In genomic region chr20:36866681-36867485, GRCh38 we compare ENCODE assay signal across 14 cellular contexts. TPM values are rescaled to one million over a fixed set of nuclear protein-coding genes. Genes with fewer than 3 reads are reported as not detected.
DNase-seq lines count a peak whose midpoint lies in the region; ATAC-seq, FAIRE-seq and TF ChIP-seq lines count a peak whose summit lies in the region.
"Had no signal": no experiment of that assay in that cellular context is flagged by ENCODE, and none has a peak within 500 bp of the region (broad histone marks: within the 10 kb centered on the region; RNA-seq: fewer than 3 reads in every experiment).

No MANE protein-coding gene starts in this region.

- peak overlapping the region; percentile 34; the same call in 1 of the 2 replicates for H3K27ac ChIP-seq in GM12878 (ENCODE audit: control insufficient read depth, insufficient read depth)
- H3K27ac ChIP-seq: SJCRH30 had no signal

- no TSS peak for BruUV-seq in GM12878 (replicated peaks; lab: Mats Ljungman, UMichigan)

- SMC1A ChIA-PET in GM12878 (lab: Charles Lee; ENCODE audit: uncharacterized antibody, unreplicated experiment): interaction anchor here (0.7 to 13.5 kb wide), 13 partner anchors 8 to 273 kb away, joined by 3 to 105 read pairs (median 5); no protein-coding TSS in a partner anchor

- no peak for TF ChIP-seq EP300 in GM12878 (IDR thresholded peaks at IDR 0.05; ENCODE audit: borderline replicate concordance in 1 of 2, control insufficient read depth in 1 of 2, low read depth in 2 of 2, low read length in 2 of 2)

- WGBS in GM12878 (ENCODE audit: insufficient coverage, insufficient replicate concordance, low lambda C conversion rate, missing lambda C conversion rate): 40% methylated on average over 8 of the region's 8 CpGs

- no peaks in the 10 kb centered on the region for H3K9me3 ChIP-seq in GM12878 (replicated peaks; ENCODE audit: control insufficient read depth, insufficient read depth, low read length)
- H3K9me3 ChIP-seq: SJCRH30 had no signal

- TF ChIP-seq RAD21 in GM12878 (IDR thresholded peaks at IDR 0.05; ENCODE audit: insufficient read depth, low read depth, low read length): no peak

- DNase-seq in GM03348 (ENCODE audit: low spot score): peak; percentile 68
- peak; percentile 88 for DNase-seq in M059J (ENCODE audit: low read depth)
- DNase-seq in GM12878 (ENCODE audit: low read depth, low spot score): no peak
- DNase-seq in renal cortical epithelial cell (ENCODE audit: low read depth): peak; percentile 71
- DNase-seq in NCI-H748 (lab: John Stamatoyannopoulos, UW; ENCODE audit: unreplicated experiment): no peak
- DNase-seq in NCI-H345 treated with DMSO at 0.1 percent for 48 hours (lab: John Stamatoyannopoulos, UW; ENCODE audit: unreplicated experiment): no peak
- no peak for DNase-seq in NCI-H82 (lab: John Stamatoyannopoulos, UW)
- DNase-seq in GM20000 (ENCODE audit: low spot score): no peak
- DNase-seq: central memory CD4-positive, alpha-beta T cell; DMS 273 treated with DMSO at 0.1 percent for 48 hours; NCI-H345; SJCRH30 had no signal

- no peaks in the 10 kb centered on the region for H3K27me3 ChIP-seq in GM12878 (replicated peaks in 1 of 2; ENCODE audit: control insufficient read depth in 2 of 2, insufficient read depth in 2 of 2, low read length in 1 of 2)
- H3K27me3 ChIP-seq: tibial nerve had no signal

- H3K4me2 ChIP-seq in GM12878 (ENCODE audit: control insufficient read depth, insufficient read depth): peak overlapping the region; percentile 45

- no peak for TF ChIP-seq POLR2A in GM12878 (IDR thresholded peaks at IDR 0.05; ENCODE audit: low read depth, low read length)

- H3K4me3 ChIP-seq in GM12878: no peak overlapping the region
- H3K4me3 ChIP-seq: SJCRH30, tibial nerve had no signal

- RAD21 ChIA-PET in GM12878 (lab: Charles Lee; ENCODE audit: unreplicated experiment): interaction anchor here (0.6 to 2.6 kb wide), 10 partner anchors 8 to 93 kb away, joined by 3 to 18 read pairs (median 6); partner anchors contain the start of genes DSN1 and TLDC2

- CTCF ChIA-PET in GM12878 (lab: Yijun Ruan, JAX): interaction anchor here (0.6 to 25.3 kb wide), 11 partner anchors 13 to 293 kb away, joined by 3 to 349 read pairs (median 4); partner anchors contain the start of gene DSN1

- peak; percentile 68 for FAIRE-seq in GM12878 (lab: Jason Lieb, UNC)

- intact Hi-C loops in GM12878 (cut with micrococcal nuclease; ENCODE audit: unreplicated experiment): loop anchor here (10.0 kb wide), 1 partner anchor 262 kb away; the partner anchor contains the start of gene RAB5IF

- POLR2A ChIA-PET in GM12878 (lab: Charles Lee): interaction anchor here (0.6 to 12.4 kb wide), 14 partner anchors 12 to 272 kb away, joined by 3 to 114 read pairs (median 4); partner anchors contain the start of gene NDRG3

- in situ Hi-C loops in GM12878 (cut with MboI): no loop called here

- H4K20me1 ChIP-seq in GM12878 (ENCODE audit: control insufficient read depth, insufficient read depth): no peaks in the 10 kb centered on the region

- H3K9ac ChIP-seq in GM12878 (ENCODE audit: control insufficient read depth, insufficient read depth, low read length): no peak overlapping the region

- H2AFZ ChIP-seq in GM12878 (ENCODE audit: control insufficient read depth, low read depth, low read length): no peak overlapping the region; the same call in 1 of the 2 replicates

- peaks cover 8% of the 10 kb centered on the region for H3K79me2 ChIP-seq in GM12878 (ENCODE audit: control insufficient read depth, insufficient read depth, low read length)

- peak; percentile 36 for ATAC-seq in GM12878
- ATAC-seq: activated CD4-positive, CD25-positive, alpha-beta regulatory T cell treated with anti-CD3 and anti-CD28 coated beads, Interleukin-2, amount 50 U/mL, for 24 hours had no signal

- no peaks in the 10 kb centered on the region for H3K36me3 ChIP-seq in GM12878 (ENCODE audit: control insufficient read depth in 2 of 2, insufficient read depth in 2 of 2, low read length in 1 of 2)
- H3K36me3 ChIP-seq: SJCRH30, tibial nerve had no signal

- no peak for TF ChIP-seq CTCF in GM12878 (IDR thresholded peaks at IDR 0.05 in 2 of 3, conservative IDR thresholded peaks at IDR 0.05 in 1 of 3; ENCODE audit: control insufficient read depth in 2 of 3, extremely low read depth in 1 of 3, insufficient read depth in 1 of 3, low read depth in 3 of 3, low read length in 3 of 3)
- TF ChIP-seq CTCF in GM20000 (IDR thresholded peaks at IDR 0.05; ENCODE audit: extremely low read depth, missing control alignments): no peak

- peaks cover 27% of the 10 kb centered on the region for H3K4me1 ChIP-seq in GM12878 (ENCODE audit: control insufficient read depth, insufficient read depth, low read length)

TF ChIP-seq in GM12878, 131 proteins besides CTCF, POLR2A, EP300 and RAD21 (continues in another document):
- TF ChIP-seq JUND (IDR thresholded peaks at IDR 0.05; ENCODE audit: low read depth, low read length) (no peak), DPF2 (IDR thresholded peaks at IDR 0.05) (no peak), FOS (IDR thresholded peaks at IDR 0.05; ENCODE audit: borderline replicate concordance, extremely low read depth, insufficient read length) (no peak), SMC3 (IDR thresholded peaks at IDR 0.05; ENCODE audit: borderline replicate concordance, low read length) (no peak), MEF2B (IDR thresholded peaks at IDR 0.05; ENCODE audit: partially characterized antibody, poor library complexity, severe bottlenecking) (no peak), FOXM1 (IDR thresholded peaks at IDR 0.05; ENCODE audit: low read depth, low read length) (no peak), BRCA1 (IDR thresholded peaks at IDR 0.05; ENCODE audit: low read depth, low read length) (no peak), IKZF1 (conservative IDR thresholded peaks at IDR 0.05) (peak; percentile 63)
- TF ChIP-seq, protein P1, sequence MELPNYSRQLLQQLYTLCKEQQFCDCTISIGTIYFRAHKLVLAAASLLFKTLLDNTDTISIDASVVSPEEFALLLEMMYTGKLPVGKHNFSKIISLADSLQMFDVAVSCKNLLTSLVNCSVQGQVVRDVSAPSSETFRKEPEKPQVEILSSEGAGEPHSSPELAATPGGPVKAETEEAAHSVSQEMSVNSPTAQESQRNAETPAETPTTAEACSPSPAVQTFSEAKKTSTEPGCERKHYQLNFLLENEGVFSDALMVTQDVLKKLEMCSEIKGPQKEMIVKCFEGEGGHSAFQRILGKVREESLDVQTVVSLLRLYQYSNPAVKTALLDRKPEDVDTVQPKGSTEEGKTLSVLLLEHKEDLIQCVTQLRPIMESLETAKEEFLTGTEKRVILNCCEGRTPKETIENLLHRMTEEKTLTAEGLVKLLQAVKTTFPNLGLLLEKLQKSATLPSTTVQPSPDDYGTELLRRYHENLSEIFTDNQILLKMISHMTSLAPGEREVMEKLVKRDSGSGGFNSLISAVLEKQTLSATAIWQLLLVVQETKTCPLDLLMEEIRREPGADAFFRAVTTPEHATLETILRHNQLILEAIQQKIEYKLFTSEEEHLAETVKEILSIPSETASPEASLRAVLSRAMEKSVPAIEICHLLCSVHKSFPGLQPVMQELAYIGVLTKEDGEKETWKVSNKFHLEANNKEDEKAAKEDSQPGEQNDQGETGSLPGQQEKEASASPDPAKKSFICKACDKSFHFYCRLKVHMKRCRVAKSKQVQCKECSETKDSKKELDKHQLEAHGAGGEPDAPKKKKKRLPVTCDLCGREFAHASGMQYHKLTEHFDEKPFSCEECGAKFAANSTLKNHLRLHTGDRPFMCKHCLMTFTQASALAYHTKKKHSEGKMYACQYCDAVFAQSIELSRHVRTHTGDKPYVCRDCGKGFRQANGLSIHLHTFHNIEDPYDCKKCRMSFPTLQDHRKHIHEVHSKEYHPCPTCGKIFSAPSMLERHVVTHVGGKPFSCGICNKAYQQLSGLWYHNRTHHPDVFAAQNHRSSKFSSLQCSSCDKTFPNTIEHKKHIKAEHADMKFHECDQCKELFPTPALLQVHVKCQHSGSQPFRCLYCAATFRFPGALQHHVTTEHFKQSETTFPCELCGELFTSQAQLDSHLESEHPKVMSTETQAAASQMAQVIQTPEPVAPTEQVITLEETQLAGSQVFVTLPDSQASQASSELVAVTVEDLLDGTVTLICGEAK (IDR thresholded peaks at IDR 0.05; ENCODE audit: borderline replicate concordance): no peak
- TF ChIP-seq, protein P2, sequence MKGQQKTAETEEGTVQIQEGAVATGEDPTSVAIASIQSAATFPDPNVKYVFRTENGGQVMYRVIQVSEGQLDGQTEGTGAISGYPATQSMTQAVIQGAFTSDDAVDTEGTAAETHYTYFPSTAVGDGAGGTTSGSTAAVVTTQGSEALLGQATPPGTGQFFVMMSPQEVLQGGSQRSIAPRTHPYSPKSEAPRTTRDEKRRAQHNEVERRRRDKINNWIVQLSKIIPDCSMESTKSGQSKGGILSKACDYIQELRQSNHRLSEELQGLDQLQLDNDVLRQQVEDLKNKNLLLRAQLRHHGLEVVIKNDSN (IDR thresholded peaks at IDR 0.05; ENCODE audit: borderline replicate concordance, extremely low read length, insufficient read depth, low read depth, low read length): no peak

RNA-seq across cellular contexts. Expression of gene TLDC2, which starts 9.1 kb away (rescaled TPM):
- total RNA-seq in M059J (2014; rRNA removed; shearing (Covaris generic)): not detected in 2 replicates
- total RNA-seq in GM12878 (2013; cell fraction: nucleolus; rRNA removed): 0.27 TPM in 1 of 2 replicates, not detected in the other
- total RNA-seq in GM12878 (2014; rRNA removed) (0.28 and 0.49 TPM in 2 replicates), GM12878 (2014; rRNA removed; fragmentation: Illumina TruSeq; extraction: Trizol) (0.18 and 0.37 TPM in 2 replicates), GM12878 (2021) (0.24 and 0.41 TPM in 2 replicates), renal cortical epithelial cell (0.35 and 0.50 TPM in 2 replicates)
- 0.50 TPM for polyA plus RNA-seq in GM12878 (2011; ENCODE audit: low read depth)
- polyA plus RNA-seq in GM12878 (2011; rRNA removed) (0.05 and 0.09 TPM in 2 replicates), GM12878 (2014; fragmentation: Illumina TruSeq; extraction: Trizol) (0.13 and 0.35 TPM in 2 replicates), GM12878 (2014; fragmentation: Nextera tagmentation; extraction: Ambion mirVana) (under 1 TPM; 0.08 to 0.24 TPM), GM12878 (2014; rRNA removed) (0.33 and 0.42 TPM in 2 replicates), GM12878 (2016; fragmentation: Nextera tagmentation; extraction: Ambion mirVana) (under 1 TPM; 0.10 to 0.16 TPM)
- polyA plus RNA-seq in GM12878 (2011; cell fraction: cytosol; rRNA removed): 0.03 TPM in 1 of 2 replicates, not detected in the other
- not detected in 2 replicates for polyA plus RNA-seq in GM12878 (2011; cell fraction: nucleus; rRNA removed)
- 0.09 and 0.35 TPM in 2 replicates for polyA plus RNA-seq in GM12878 (2012)
- not detected in 2 replicates for polyA minus RNA-seq in GM12878 (2011; rRNA and poly(A)+ RNA removed)
- polyA minus RNA-seq in GM12878 (2011; cell fraction: cytosol; rRNA and poly(A)+ RNA removed): not detected in 2 replicates
- not detected in 2 replicates for polyA minus RNA-seq in GM12878 (2011; cell fraction: nucleus; rRNA and poly(A)+ RNA removed)
- total RNA-seq: tibial nerve had no signal

Comparison
In these comparisons a context has a peak if more than half of its experiments do, and no peak if none do; other contexts are left out.
1. DNase-seq: peak in GM03348 (single experiment), M059J (single experiment) and renal cortical epithelial cell (single experiment); none in GM12878 (single experiment), NCI-H748 (single experiment), NCI-H345 treated with DMSO at 0.1 percent for 48 hours (single experiment), NCI-H82 (single experiment) and GM20000 (single experiment).